Comparison of ENCODE assay signal across 1 cellular context in the genomic region with DNA sequence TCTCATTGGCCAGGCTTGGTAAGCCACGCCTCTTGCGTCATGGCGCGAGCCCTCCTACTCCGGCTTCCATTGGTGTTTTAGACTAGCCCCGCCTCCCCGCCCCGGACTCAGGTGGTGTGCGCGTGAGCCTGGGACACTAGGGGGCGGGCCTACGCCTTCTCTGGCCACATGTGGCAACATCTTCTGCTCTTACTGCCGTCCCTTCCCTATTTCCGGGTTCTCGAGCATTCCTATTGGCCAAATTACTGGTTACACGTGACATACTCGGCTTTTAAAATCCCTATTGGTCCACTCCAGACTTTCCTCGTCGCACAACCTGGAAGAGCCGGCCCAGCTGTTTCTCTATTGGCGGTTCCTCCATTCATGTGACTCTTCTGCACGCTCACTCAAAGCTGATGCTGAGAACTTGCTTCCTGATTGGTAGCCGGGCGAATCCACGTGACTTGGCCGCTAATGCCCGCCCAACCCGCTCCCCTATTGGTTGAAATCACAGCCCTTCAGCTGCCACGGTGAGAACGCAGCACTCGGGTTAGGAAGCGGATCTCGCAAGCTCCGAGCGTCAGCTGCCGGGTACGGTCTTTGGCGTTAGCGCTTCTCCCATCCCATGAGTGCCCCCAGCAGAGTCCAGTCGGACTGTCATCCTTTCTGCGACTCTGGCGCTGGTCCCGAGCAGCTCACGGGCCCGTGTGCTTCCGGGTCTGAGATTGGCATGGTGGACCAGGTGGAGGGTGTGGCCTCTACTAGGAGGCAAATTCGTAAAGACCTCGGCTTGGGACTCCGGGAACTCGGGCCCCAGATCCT.
TF ChIP-seq lines count a peak whose summit lies in the region.

A gene with protein sequence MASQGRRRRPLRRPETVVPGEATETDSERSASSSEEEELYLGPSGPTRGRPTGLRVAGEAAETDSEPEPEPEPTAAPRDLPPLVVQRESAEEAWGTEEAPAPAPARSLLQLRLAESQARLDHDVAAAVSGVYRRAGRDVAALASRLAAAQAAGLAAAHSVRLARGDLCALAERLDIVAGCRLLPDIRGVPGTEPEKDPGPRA (plus strand): TSS at position 523 of the 801 bp plus-strand sequence. CDS start 513 bp downstream, outside the sequence.

TF ChIP-seq in HepG2, 621 proteins besides CTCF, POLR2A, EP300 and RAD21 (continued from another document and continues in another):
- TF ChIP-seq, protein P1, sequence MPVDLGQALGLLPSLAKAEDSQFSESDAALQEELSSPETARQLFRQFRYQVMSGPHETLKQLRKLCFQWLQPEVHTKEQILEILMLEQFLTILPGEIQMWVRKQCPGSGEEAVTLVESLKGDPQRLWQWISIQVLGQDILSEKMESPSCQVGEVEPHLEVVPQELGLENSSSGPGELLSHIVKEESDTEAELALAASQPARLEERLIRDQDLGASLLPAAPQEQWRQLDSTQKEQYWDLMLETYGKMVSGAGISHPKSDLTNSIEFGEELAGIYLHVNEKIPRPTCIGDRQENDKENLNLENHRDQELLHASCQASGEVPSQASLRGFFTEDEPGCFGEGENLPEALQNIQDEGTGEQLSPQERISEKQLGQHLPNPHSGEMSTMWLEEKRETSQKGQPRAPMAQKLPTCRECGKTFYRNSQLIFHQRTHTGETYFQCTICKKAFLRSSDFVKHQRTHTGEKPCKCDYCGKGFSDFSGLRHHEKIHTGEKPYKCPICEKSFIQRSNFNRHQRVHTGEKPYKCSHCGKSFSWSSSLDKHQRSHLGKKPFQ (CRISPR knock-in tag; IDR thresholded peaks at IDR 0.05; ENCODE audit: insufficient replicate concordance): no peak
- TF ChIP-seq, protein P2, sequence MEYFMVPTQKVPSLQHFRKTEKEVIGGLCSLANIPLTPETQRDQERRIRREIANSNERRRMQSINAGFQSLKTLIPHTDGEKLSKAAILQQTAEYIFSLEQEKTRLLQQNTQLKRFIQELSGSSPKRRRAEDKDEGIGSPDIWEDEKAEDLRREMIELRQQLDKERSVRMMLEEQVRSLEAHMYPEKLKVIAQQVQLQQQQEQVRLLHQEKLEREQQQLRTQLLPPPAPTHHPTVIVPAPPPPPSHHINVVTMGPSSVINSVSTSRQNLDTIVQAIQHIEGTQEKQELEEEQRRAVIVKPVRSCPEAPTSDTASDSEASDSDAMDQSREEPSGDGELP (IDR thresholded peaks at IDR 0.05; ENCODE audit: borderline replicate concordance, low read depth): peak; percentile 55
- TF ChIP-seq ZNF816 (CRISPR knock-in tag; IDR thresholded peaks at IDR 0.05; ENCODE audit: borderline replicate concordance) (no peak), ZSCAN31 (CRISPR knock-in tag; IDR thresholded peaks at IDR 0.05; ENCODE audit: low read depth) (no peak), NPAS2 (CRISPR knock-in tag; IDR thresholded peaks at IDR 0.05; ENCODE audit: borderline replicate concordance) (no peak), ZKSCAN8 (CRISPR knock-in tag; IDR thresholded peaks at IDR 0.05; ENCODE audit: borderline replicate concordance) (no peak; the same call in 1 of the 2 replicates), POLR2AphosphoS5 (IDR thresholded peaks at IDR 0.05; ENCODE audit: low read depth, low read length) (peak; percentile 76), ZNF180 (CRISPR knock-in tag; IDR thresholded peaks at IDR 0.05; ENCODE audit: borderline replicate concordance, low read depth) (no peak), KDM4B (CRISPR knock-in tag; IDR thresholded peaks at IDR 0.05) (no peak), HCFC1 (IDR thresholded peaks at IDR 0.05; ENCODE audit: low read depth, low read length) (peak; percentile 20; the same call in 1 of the 2 replicates), ZNF101 (CRISPR knock-in tag; IDR thresholded peaks at IDR 0.05; ENCODE audit: borderline replicate concordance, low read depth) (no peak), TAF1 (CRISPR knock-in tag; IDR thresholded peaks at IDR 0.05) (peak; percentile 53), PITX1 (CRISPR knock-in tag; IDR thresholded peaks at IDR 0.05) (peak; percentile 13; the same call in 1 of the 2 replicates), SMARCE1 (IDR thresholded peaks at IDR 0.05; ENCODE audit: borderline replicate concordance) (no peak), HOXD1 (CRISPR knock-in tag; IDR thresholded peaks at IDR 0.05) (no peak), TRIM22 (IDR thresholded peaks at IDR 0.05) (no peak), HMGXB4 (CRISPR knock-in tag; IDR thresholded peaks at IDR 0.05; ENCODE audit: borderline replicate concordance in 1 of 2, low read depth in 1 of 2) (peak in 1 of 2 experiments; percentile 38; a peak in 1 of 4 replicates), ZNF547 (CRISPR knock-in tag; IDR thresholded peaks at IDR 0.05) (no peak; the same call in 1 of the 2 replicates), FOXA1 (IDR thresholded peaks at IDR 0.05) (no peak), FOXA1 (CRISPR knock-in tag; IDR thresholded peaks at IDR 0.05) (no peak), ZHX2 (IDR thresholded peaks at IDR 0.05; ENCODE audit: low read depth) (peak; percentile 84), ZHX2 (CRISPR knock-in tag; IDR thresholded peaks at IDR 0.05; ENCODE audit: borderline replicate concordance) (no peak)
- TF ChIP-seq, protein P3, sequence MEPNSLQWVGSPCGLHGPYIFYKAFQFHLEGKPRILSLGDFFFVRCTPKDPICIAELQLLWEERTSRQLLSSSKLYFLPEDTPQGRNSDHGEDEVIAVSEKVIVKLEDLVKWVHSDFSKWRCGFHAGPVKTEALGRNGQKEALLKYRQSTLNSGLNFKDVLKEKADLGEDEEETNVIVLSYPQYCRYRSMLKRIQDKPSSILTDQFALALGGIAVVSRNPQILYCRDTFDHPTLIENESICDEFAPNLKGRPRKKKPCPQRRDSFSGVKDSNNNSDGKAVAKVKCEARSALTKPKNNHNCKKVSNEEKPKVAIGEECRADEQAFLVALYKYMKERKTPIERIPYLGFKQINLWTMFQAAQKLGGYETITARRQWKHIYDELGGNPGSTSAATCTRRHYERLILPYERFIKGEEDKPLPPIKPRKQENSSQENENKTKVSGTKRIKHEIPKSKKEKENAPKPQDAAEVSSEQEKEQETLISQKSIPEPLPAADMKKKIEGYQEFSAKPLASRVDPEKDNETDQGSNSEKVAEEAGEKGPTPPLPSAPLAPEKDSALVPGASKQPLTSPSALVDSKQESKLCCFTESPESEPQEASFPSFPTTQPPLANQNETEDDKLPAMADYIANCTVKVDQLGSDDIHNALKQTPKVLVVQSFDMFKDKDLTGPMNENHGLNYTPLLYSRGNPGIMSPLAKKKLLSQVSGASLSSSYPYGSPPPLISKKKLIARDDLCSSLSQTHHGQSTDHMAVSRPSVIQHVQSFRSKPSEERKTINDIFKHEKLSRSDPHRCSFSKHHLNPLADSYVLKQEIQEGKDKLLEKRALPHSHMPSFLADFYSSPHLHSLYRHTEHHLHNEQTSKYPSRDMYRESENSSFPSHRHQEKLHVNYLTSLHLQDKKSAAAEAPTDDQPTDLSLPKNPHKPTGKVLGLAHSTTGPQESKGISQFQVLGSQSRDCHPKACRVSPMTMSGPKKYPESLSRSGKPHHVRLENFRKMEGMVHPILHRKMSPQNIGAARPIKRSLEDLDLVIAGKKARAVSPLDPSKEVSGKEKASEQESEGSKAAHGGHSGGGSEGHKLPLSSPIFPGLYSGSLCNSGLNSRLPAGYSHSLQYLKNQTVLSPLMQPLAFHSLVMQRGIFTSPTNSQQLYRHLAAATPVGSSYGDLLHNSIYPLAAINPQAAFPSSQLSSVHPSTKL (CRISPR knock-in tag; IDR thresholded peaks at IDR 0.05): no peak; the same call in 1 of the 2 replicates
- TF ChIP-seq, protein P4, sequence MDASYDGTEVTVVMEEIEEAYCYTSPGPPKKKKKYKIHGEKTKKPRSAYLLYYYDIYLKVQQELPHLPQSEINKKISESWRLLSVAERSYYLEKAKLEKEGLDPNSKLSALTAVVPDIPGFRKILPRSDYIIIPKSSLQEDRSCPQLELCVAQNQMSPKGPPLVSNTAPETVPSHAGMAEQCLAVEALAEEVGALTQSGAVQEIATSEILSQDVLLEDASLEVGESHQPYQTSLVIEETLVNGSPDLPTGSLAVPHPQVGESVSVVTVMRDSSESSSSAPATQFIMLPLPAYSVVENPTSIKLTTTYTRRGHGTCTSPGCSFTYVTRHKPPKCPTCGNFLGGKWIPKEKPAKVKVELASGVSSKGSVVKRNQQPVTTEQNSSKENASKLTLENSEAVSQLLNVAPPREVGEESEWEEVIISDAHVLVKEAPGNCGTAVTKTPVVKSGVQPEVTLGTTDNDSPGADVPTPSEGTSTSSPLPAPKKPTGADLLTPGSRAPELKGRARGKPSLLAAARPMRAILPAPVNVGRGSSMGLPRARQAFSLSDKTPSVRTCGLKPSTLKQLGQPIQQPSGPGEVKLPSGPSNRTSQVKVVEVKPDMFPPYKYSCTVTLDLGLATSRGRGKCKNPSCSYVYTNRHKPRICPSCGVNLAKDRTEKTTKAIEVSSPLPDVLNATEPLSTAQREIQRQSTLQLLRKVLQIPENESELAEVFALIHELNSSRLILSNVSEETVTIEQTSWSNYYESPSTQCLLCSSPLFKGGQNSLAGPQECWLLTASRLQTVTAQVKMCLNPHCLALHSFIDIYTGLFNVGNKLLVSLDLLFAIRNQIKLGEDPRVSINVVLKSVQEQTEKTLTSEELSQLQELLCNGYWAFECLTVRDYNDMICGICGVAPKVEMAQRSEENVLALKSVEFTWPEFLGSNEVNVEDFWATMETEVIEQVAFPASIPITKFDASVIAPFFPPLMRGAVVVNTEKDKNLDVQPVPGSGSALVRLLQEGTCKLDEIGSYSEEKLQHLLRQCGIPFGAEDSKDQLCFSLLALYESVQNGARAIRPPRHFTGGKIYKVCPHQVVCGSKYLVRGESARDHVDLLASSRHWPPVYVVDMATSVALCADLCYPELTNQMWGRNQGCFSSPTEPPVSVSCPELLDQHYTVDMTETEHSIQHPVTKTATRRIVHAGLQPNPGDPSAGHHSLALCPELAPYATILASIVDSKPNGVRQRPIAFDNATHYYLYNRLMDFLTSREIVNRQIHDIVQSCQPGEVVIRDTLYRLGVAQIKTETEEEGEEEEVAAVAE (CRISPR knock-in tag; IDR thresholded peaks at IDR 0.05; ENCODE audit: borderline replicate concordance): peak; percentile 57; the same call in 1 of the 2 replicates
- TF ChIP-seq, protein P5, sequence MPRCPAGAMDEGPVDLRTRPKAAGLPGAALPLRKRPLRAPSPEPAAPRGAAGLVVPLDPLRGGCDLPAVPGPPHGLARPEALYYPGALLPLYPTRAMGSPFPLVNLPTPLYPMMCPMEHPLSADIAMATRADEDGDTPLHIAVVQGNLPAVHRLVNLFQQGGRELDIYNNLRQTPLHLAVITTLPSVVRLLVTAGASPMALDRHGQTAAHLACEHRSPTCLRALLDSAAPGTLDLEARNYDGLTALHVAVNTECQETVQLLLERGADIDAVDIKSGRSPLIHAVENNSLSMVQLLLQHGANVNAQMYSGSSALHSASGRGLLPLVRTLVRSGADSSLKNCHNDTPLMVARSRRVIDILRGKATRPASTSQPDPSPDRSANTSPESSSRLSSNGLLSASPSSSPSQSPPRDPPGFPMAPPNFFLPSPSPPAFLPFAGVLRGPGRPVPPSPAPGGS (CRISPR knock-in tag; IDR thresholded peaks at IDR 0.05): peak; percentile 21; the same call in 1 of the 2 replicates
